8 cellular contexts compared by ENCODE assay signal in the genomic region with DNA sequence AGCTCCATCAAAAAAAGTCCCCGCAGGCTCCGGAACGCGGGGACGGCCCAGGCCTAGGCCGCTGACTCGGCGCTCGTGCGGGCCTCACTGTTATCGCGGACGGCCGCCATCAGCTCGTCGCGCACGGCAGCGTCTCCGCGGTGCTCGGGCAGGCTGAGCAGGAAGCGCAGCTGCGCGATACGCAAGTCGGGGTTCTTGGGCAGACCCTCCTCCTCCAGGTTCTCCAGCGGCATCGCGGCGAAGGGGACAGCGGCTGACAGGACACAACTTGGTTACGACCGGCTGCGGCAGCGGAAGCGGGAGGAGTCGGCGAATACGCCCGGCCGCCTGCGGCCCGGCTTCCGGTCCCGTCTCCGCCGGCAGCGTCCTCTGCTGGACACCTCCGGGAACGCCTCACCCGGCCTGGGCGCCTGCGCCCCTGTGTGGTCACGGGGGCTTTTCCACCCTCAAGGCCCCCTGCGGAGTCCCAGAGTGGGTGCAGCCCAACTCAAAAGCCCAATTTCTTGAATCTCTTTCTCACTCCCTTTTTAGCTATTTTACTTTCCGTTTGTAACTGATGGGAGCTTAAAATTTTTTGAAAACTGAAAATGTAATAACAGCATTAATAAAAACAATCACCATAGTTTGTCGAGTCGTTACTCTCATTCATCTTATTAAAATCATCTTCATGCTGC. TPM values are rescaled to one million over a fixed set of nuclear protein-coding genes. Genes with fewer than 3 reads are reported as not detected.
A peak's percentile ranks its signal among the peaks of the same experiment; 100 is the strongest.
DNase-seq lines count a peak whose midpoint lies in the region; ATAC-seq and TF ChIP-seq lines count a peak whose summit lies in the region.

TSS of gene PSMD6 (minus strand) at position 308 of the 674 bp plus-strand sequence. CDS start at position 233, 75 bp downstream.

- no peaks in the 10 kb centered on the region for H3K9me2 ChIP-seq in PC-3 (replicated peaks; ENCODE audit: low read length)

- H3K27ac ChIP-seq in HUES48 (ENCODE audit: low read depth, low read length) (peak within 1 kb of the TSS; percentile 88), PC-3 (ENCODE audit: low read length) (peak within 1 kb of the TSS; percentile 34), esophagus (ENCODE audit: low read depth in 2 of 2, low read length in 1 of 2) (peak within 1 kb of the TSS; percentile 77 to 91)

- CTCF ChIA-PET in PC-3 (lab: Charles Lee), result no interaction called here

- H3K27me3 ChIP-seq in HUES48 (ENCODE audit: control insufficient read depth, insufficient read depth, low read length) (no peaks in the 10 kb centered on the region), PC-3 (ENCODE audit: low read length) (no peaks in the 10 kb centered on the region), esophagus (ENCODE audit: control insufficient read depth in 1 of 2, insufficient read depth in 2 of 2, low read length in 2 of 2) (no peaks in the 10 kb centered on the region), mucosa of stomach (ENCODE audit: control insufficient read depth, insufficient read depth, low read length) (no peaks in the 10 kb centered on the region)

- peak; percentile 39 for DNase-seq in DMS114 treated with DMSO at 0.1 percent for 48 hours (lab: John Stamatoyannopoulos, UW; ENCODE audit: unreplicated experiment)
- DNase-seq in PC-3, result peak; percentile 73
- peak; percentile 99 for DNase-seq in activated T-cell treated with anti-CD3 and anti-CD28 coated beads, Interleukin-2, amount 50 U/mL, for 1 hour
- DNase-seq in stimulated activated CD8-positive, alpha-beta memory T cell treated with anti-CD3 and anti-CD28 coated beads, Interleukin-7, amount 100 ng/mL, for 24 hours (ENCODE audit: low read depth), result peak; percentile 94

- H4K20me1 ChIP-seq in PC-3 (ENCODE audit: low read length), result no peaks in the 10 kb centered on the region

- H3K4me3 ChIP-seq in HUES48 (ENCODE audit: low read depth, low read length), result peak within 1 kb of the TSS; percentile 100
- H3K4me3 ChIP-seq in PC-3 (ENCODE audit: low read length), result peak within 1 kb of the TSS; percentile 86
- peak within 1 kb of the TSS; percentile 95 to 96 for H3K4me3 ChIP-seq in esophagus (ENCODE audit: low read depth in 1 of 2, low read length in 2 of 2)
- H3K4me3 ChIP-seq in mucosa of stomach (ENCODE audit: low read length), result peak within 1 kb of the TSS; percentile 69

- H3K79me2 ChIP-seq in PC-3 (ENCODE audit: low read length), result peaks cover 31% of the 10 kb centered on the region

- H3K4me2 ChIP-seq in PC-3 (ENCODE audit: low read length), result peak within 1 kb of the TSS; percentile 78

- H3K9me3 ChIP-seq in HUES48 (ENCODE audit: control insufficient read depth, insufficient read depth, low read length), result no peaks in the 10 kb centered on the region
- no peaks in the 10 kb centered on the region for H3K9me3 ChIP-seq in PC-3 (ENCODE audit: low read length)
- no peaks in the 10 kb centered on the region for H3K9me3 ChIP-seq in esophagus (ENCODE audit: control insufficient read depth in 2 of 2, insufficient read depth in 1 of 2, low read depth in 1 of 2, low read length in 1 of 2)
- H3K9me3 ChIP-seq in mucosa of stomach (ENCODE audit: control insufficient read depth, low read length), result no peaks in the 10 kb centered on the region

- H3F3A ChIP-seq in PC-3 (ENCODE audit: low read length, unreplicated experiment), result no peaks in the 10 kb centered on the region

- H3K9ac ChIP-seq in HUES48 (ENCODE audit: low read depth, low read length) (peak within 1 kb of the TSS; percentile 96), PC-3 (ENCODE audit: low read length) (peak within 1 kb of the TSS; percentile 95), mucosa of stomach (ENCODE audit: low read length) (peak within 1 kb of the TSS; percentile 94)

- peak; percentile 85 for TF ChIP-seq CTCF in PC-3 (conservative IDR thresholded peaks at IDR 0.05; ENCODE audit: low read depth, low read length)

- H3K4me1 ChIP-seq in HUES48 (ENCODE audit: control insufficient read depth, insufficient read depth, low read length) (peaks cover 5% of the 10 kb centered on the region; the same call in 1 of the 2 replicates), PC-3 (ENCODE audit: insufficient read depth, low read length) (no peaks in the 10 kb centered on the region), esophagus (ENCODE audit: control insufficient read depth in 2 of 2, insufficient read depth in 2 of 2, low read length in 1 of 2) (no peaks in the 10 kb centered on the region), mucosa of stomach (ENCODE audit: control insufficient read depth, insufficient read depth, low read length) (peaks cover 6% of the 10 kb centered on the region)

- H3K36me3 ChIP-seq in HUES48 (ENCODE audit: control insufficient read depth, insufficient read depth, low read length) (peaks cover 36% of the 10 kb centered on the region), PC-3 (ENCODE audit: low read depth, low read length) (peaks cover 7% of the 10 kb centered on the region), esophagus (ENCODE audit: control insufficient read depth in 2 of 2, insufficient read depth in 2 of 2, low read length in 1 of 2) (peaks cover 0 to 4% of the 10 kb centered on the region in 2 donors), mucosa of stomach (ENCODE audit: control insufficient read depth, insufficient read depth, low read length) (no peaks in the 10 kb centered on the region)

- H2AFZ ChIP-seq in PC-3 (ENCODE audit: low read length), result peak within 1 kb of the TSS; percentile 75

- BruUV-seq in PC-3 (replicated peaks; lab: Mats Ljungman, UMichigan), result no TSS peak

- POLR2A ChIA-PET in PC-3 (lab: Charles Lee; ENCODE audit: unreplicated experiment), result no interaction called here

- peak; percentile 97 for ATAC-seq in GM21390 (IDR thresholded peaks at IDR 0.05; ENCODE audit: unreplicated experiment)
- ATAC-seq in PC-3, result peak; percentile 85

- WGBS in esophagus, 2 donors, result 1% methylated on average over 59 of the region's 59 CpGs

- intact Hi-C loops in PC-3 (cut with micrococcal nuclease), result no loop called here

RNA-seq across cellular contexts. Expression of gene PSMD6, which starts in this region (rescaled TPM):
- total RNA-seq in PC-3 (2014; rRNA removed), result 73.2 and 80.7 TPM in 2 replicates
- polyA plus RNA-seq in esophagus, result 10 to 100 TPM; 36.0 to 80.7 TPM

Comparison
In these comparisons a context has a peak if more than half of its experiments do, and no peak if none do; other contexts are left out.
1. Peak in every context shown above with its lines: DNase-seq, ATAC-seq, H3K4me3 ChIP-seq and H3K27ac ChIP-seq.
2. DNase-seq: peak in every context shown above with its lines; median percentile 99 in activated T-cell treated with anti-CD3 and anti-CD28 coated beads, Interleukin-2, amount 50 U/mL, for 1 hour; 94 in stimulated activated CD8-positive, alpha-beta memory T cell treated with anti-CD3 and anti-CD28 coated beads, Interleukin-7, amount 100 ng/mL, for 24 hours; 73 in PC-3; 39 in DMS114 treated with DMSO at 0.1 percent for 48 hours.
3. H3K27ac ChIP-seq: peak in every context shown above with its lines; median percentile 88 in HUES48; 84 in esophagus; 34 in PC-3.